7 cellular contexts compared by ENCODE assay signal in the genomic region with DNA sequence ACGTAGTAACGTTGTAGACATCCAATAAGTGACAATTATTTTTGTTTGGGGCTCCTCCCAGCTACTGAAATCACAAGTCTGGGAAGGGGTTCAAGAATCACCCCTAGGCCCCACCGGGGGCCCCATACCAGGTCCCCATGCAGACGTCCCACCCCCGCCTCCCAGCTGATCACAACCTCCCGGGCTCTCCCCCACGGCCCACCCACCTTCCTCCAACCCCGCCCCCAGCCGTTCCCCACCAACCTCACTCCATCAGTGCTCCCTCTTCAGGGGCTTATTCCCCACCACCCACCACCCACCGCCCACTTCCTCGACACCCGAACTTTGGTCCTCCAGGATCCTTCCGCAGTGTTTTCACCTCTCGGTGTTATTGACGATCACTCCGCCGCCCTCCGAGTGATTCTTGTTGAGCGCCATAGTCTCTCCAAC. TPM values are rescaled to one million over a fixed set of nuclear protein-coding genes. Genes with fewer than 3 reads are reported as not detected.
A peak's percentile ranks its signal among the peaks of the same experiment; 100 is the strongest.
DNase-seq lines count a peak whose midpoint lies in the region; ATAC-seq and TF ChIP-seq lines count a peak whose summit lies in the region.
"Had no signal": no experiment of that assay in that cellular context is flagged by ENCODE, and none has a peak within 500 bp of the region (broad histone marks: within the 10 kb centered on the region; RNA-seq: fewer than 3 reads in every experiment).

No MANE protein-coding gene starts in this region.

- ATAC-seq in T-cell (replicated peaks in 1 of 4) (peak; percentile 3 to 21 (median 8)), lower lobe of right lung (peak; percentile 10 to 38), HG03342 (IDR thresholded peaks at IDR 0.05; ENCODE audit: unreplicated experiment) (no peak)

- H3K9me3 ChIP-seq in CD4-positive, alpha-beta memory T cell (ENCODE audit: control insufficient read depth in 1 of 2, low read length in 2 of 2): no peaks in the 10 kb centered on the region
- no peaks in the 10 kb centered on the region for H3K9me3 ChIP-seq in lower lobe of right lung

- CTCF ChIA-PET in CD4-positive, alpha-beta memory T cell (lab: Charles Lee; ENCODE audit: partially characterized antibody): interaction anchor here (1.0 to 14.6 kb wide), 19 partner anchors 9 to 105 kb away, joined by 3 to 266 read pairs (median 6); a partner anchor contains a TSS
- CTCF ChIA-PET in T-cell (lab: Charles Lee): interaction anchor here (0.5 to 2.4 kb wide), 29 partner anchors 8 to 566 kb away, joined by 3 to 33 read pairs (median 4); a partner anchor contains a TSS

- H3K27ac Mint-ChIP-seq in CD4-positive, alpha-beta memory T cell: no peak overlapping the region
- H3K27ac Mint-ChIP-seq in T-cell: no peak overlapping the region
- no peak overlapping the region for H3K27ac Mint-ChIP-seq in type B pancreatic cell
- H3K27ac Mint-ChIP-seq: activated naive CD8-positive, alpha-beta T cell treated with anti-CD3 and anti-CD28 coated beads, Interleukin-2, amount 10 ng/mL, durations not matched to agents 7 days and 5 days had no signal

- H3K9me3 Mint-ChIP-seq in CD4-positive, alpha-beta memory T cell: no peaks in the 10 kb centered on the region
- H3K9me3 Mint-ChIP-seq in T-cell (no peaks in the 10 kb centered on the region), type B pancreatic cell (no peaks in the 10 kb centered on the region)
- H3K9me3 Mint-ChIP-seq: activated naive CD8-positive, alpha-beta T cell treated with anti-CD3 and anti-CD28 coated beads, Interleukin-2, amount 10 ng/mL, durations not matched to agents 7 days and 5 days had no signal

- TF ChIP-seq CTCF in lower lobe of right lung (IDR thresholded peaks at IDR 0.05) (no peak), type B pancreatic cell (conservative IDR thresholded peaks at IDR 0.05) (no peak)

- peak overlapping the region; percentile 53 to 67 for H3K4me3 ChIP-seq in CD4-positive, alpha-beta memory T cell (ENCODE audit: low read length in 2 of 2)
- H3K4me3 ChIP-seq in lower lobe of right lung: peak overlapping the region; percentile 94

- intact Hi-C loops in CD4-positive, alpha-beta memory T cell (cut with micrococcal nuclease): loop anchor here (1.0 kb wide), 7 partner anchors 11 to 124 kb away; a partner anchor contains a TSS
- intact Hi-C loops in lower lobe of right lung (cut with DNase I): no loop called here

- peaks cover 5 to 15% of the 10 kb centered on the region in 2 donors for H3K36me3 Mint-ChIP-seq in CD4-positive, alpha-beta memory T cell
- H3K36me3 Mint-ChIP-seq in T-cell (peaks cover 4% of the 10 kb centered on the region), type B pancreatic cell (no peaks in the 10 kb centered on the region)
- H3K36me3 Mint-ChIP-seq: activated naive CD8-positive, alpha-beta T cell treated with anti-CD3 and anti-CD28 coated beads, Interleukin-2, amount 10 ng/mL, durations not matched to agents 7 days and 5 days had no signal

- POLR2A ChIA-PET in CD4-positive, alpha-beta memory T cell (lab: Charles Lee; ENCODE audit: partially characterized antibody): interaction anchor here (0.7 to 23.4 kb wide), 31 partner anchors 10 to 1234 kb away, joined by 3 to 563 read pairs (median 7); a partner anchor contains a TSS
- POLR2A ChIA-PET in T-cell (lab: Charles Lee): interaction anchor here (0.5 to 1.6 kb wide), 17 partner anchors 10 to 393 kb away, joined by 3 to 24 read pairs (median 6); a partner anchor contains a TSS

- H3K4me1 ChIP-seq in CD4-positive, alpha-beta memory T cell (ENCODE audit: insufficient read depth, low read length): peaks cover 37% of the 10 kb centered on the region
- H3K4me1 ChIP-seq in lower lobe of right lung: peaks cover 50% of the 10 kb centered on the region

- H3K27ac ChIP-seq in CD4-positive, alpha-beta memory T cell (ENCODE audit: low read depth, low read length): peak overlapping the region; percentile 64
- H3K27ac ChIP-seq in lower lobe of right lung: peak overlapping the region; percentile 100

- no peaks in the 10 kb centered on the region for H3K27me3 ChIP-seq in CD4-positive, alpha-beta memory T cell (ENCODE audit: insufficient read depth, low read length)
- no peaks in the 10 kb centered on the region for H3K27me3 ChIP-seq in lower lobe of right lung (ENCODE audit: low read depth)

- in situ Hi-C loops in KBM-7 (cut with MboI; ENCODE audit: low pct_unique_long_range_greater_than_20kb, low sequenced_read_pairs): no loop called here

- H3K4me3 Mint-ChIP-seq in CD4-positive, alpha-beta memory T cell: no peak overlapping the region
- no peak overlapping the region for H3K4me3 Mint-ChIP-seq in T-cell
- H3K4me3 Mint-ChIP-seq in type B pancreatic cell: no peak overlapping the region
- H3K4me3 Mint-ChIP-seq: activated naive CD8-positive, alpha-beta T cell treated with anti-CD3 and anti-CD28 coated beads, Interleukin-2, amount 10 ng/mL, durations not matched to agents 7 days and 5 days had no signal

- H3K36me3 ChIP-seq in CD4-positive, alpha-beta memory T cell (ENCODE audit: insufficient read depth, low read length): peaks cover 14% of the 10 kb centered on the region
- peaks cover 28% of the 10 kb centered on the region for H3K36me3 ChIP-seq in lower lobe of right lung

- H3K27me3 Mint-ChIP-seq in CD4-positive, alpha-beta memory T cell: no peaks in the 10 kb centered on the region
- no peaks in the 10 kb centered on the region for H3K27me3 Mint-ChIP-seq in T-cell
- H3K27me3 Mint-ChIP-seq in type B pancreatic cell: no peaks in the 10 kb centered on the region
- H3K27me3 Mint-ChIP-seq: activated naive CD8-positive, alpha-beta T cell treated with anti-CD3 and anti-CD28 coated beads, Interleukin-2, amount 10 ng/mL, durations not matched to agents 7 days and 5 days had no signal

- H3K4me1 Mint-ChIP-seq in CD4-positive, alpha-beta memory T cell: peaks cover 20 to 50% (median 26%) of the 10 kb centered on the region in 4 donors
- peaks cover 33 to 43% (median 35%) of the 10 kb centered on the region in 3 donors for H3K4me1 Mint-ChIP-seq in T-cell
- H3K4me1 Mint-ChIP-seq in type B pancreatic cell (ENCODE audit: unreplicated experiment): peaks cover 10% of the 10 kb centered on the region

- no peak for DNase-seq in CD4-positive, alpha-beta memory T cell
- DNase-seq in T-cell: no peak
- peak; percentile 74 for DNase-seq in lower lobe of right lung
- no peak for DNase-seq in type B pancreatic cell (ENCODE audit: extremely low spot score, unreplicated experiment)
- DNase-seq in KBM-7: no peak

RNA-seq across cellular contexts. Expression of a gene that starts 0.2 kb away (rescaled TPM):
- 100 to 1,000 TPM; 159 to 160 TPM for total RNA-seq in CD4-positive, alpha-beta memory T cell
- 100 to 1,000 TPM in 1 of 2 donors, 10 to 100 TPM in 1; 80.3 to 127 TPM for polyA plus RNA-seq in CD4-positive, alpha-beta memory T cell
- 100 to 1,000 TPM in 3 of 5 donors, 10 to 100 TPM in 2; 91.4 to 158 (median 138) TPM for total RNA-seq in T-cell
- 145 TPM for total RNA-seq in lower lobe of right lung
- total RNA-seq in type B pancreatic cell (ENCODE audit: low replicate concordance): 43.0 and 49.9 TPM in 2 replicates

RNA-seq across cellular contexts. Expression of a gene that starts 10.7 kb away (rescaled TPM):
- 100 to 1,000 TPM; 161 to 171 TPM for total RNA-seq in CD4-positive, alpha-beta memory T cell
- polyA plus RNA-seq in CD4-positive, alpha-beta memory T cell: 10 to 100 TPM; 39.6 to 78.9 TPM
- total RNA-seq in T-cell (100 to 1,000 TPM; 148 to 191 (median 180) TPM), lower lobe of right lung (118 TPM), type B pancreatic cell (ENCODE audit: low replicate concordance) (7.1 and 7.4 TPM in 2 replicates)

RNA-seq across cellular contexts. Expression of a gene that starts 23.5 kb away (rescaled TPM):
- 10 to 100 TPM; 17.5 to 22.6 TPM for total RNA-seq in CD4-positive, alpha-beta memory T cell
- polyA plus RNA-seq in CD4-positive, alpha-beta memory T cell: 10 to 100 TPM; 11.2 to 26.8 TPM
- total RNA-seq in T-cell (10 to 100 TPM in 3 of 5 donors, 1 to 10 TPM in 2; 2.6 to 24.6 (median 18.3) TPM), lower lobe of right lung (21.0 TPM), type B pancreatic cell (ENCODE audit: low replicate concordance) (1.9 and 3.1 TPM in 2 replicates)

RNA-seq across cellular contexts. Expression of a gene that starts 41.9 kb away (rescaled TPM):
- total RNA-seq in CD4-positive, alpha-beta memory T cell: 10 to 100 TPM; 36.5 to 36.9 TPM
- polyA plus RNA-seq in CD4-positive, alpha-beta memory T cell: 10 to 100 TPM; 17.7 to 28.8 TPM
- total RNA-seq in T-cell: 10 to 100 TPM; 22.1 to 52.2 (median 45.9) TPM
- total RNA-seq in lower lobe of right lung: 32.4 TPM
- 8.1 and 19.0 TPM in 2 replicates for total RNA-seq in type B pancreatic cell (ENCODE audit: low replicate concordance)

RNA-seq across cellular contexts. Expression of a gene that starts 49.8 kb away (rescaled TPM):
- 100 to 1,000 TPM; 126 to 142 TPM for total RNA-seq in CD4-positive, alpha-beta memory T cell
- polyA plus RNA-seq in CD4-positive, alpha-beta memory T cell: 10 to 100 TPM; 59.1 to 89.0 TPM
- 100 to 1,000 TPM; 116 to 170 (median 144) TPM for total RNA-seq in T-cell
- 68.9 TPM for total RNA-seq in lower lobe of right lung
- 93.5 and 113 TPM in 2 replicates for total RNA-seq in type B pancreatic cell (ENCODE audit: low replicate concordance)

Comparison
In these comparisons a context has a peak if more than half of its experiments do, and no peak if none do; other contexts are left out.
1. RNA of a gene that starts 10.7 kb away (total RNA-seq): 148 to 191 TPM in T-cell, 161 to 171 TPM in CD4-positive, alpha-beta memory T cell and 118 TPM in lower lobe of right lung (single experiment); 7.1 to 7.4 TPM in type B pancreatic cell; every median in the first group is over 10 times any median in the second.